In genomic region chr17:16423226-16423872, GRCh38 we compare ENCODE assay signal across 15 cellular contexts. TPM values are rescaled to one million over a fixed set of nuclear protein-coding genes. Genes with fewer than 3 reads are reported as not detected.
A peak's percentile ranks its signal among the peaks of the same experiment; 100 is the strongest.
DNase-seq lines count a peak whose midpoint lies in the region; ATAC-seq and TF ChIP-seq lines count a peak whose summit lies in the region.
"Had no signal": no experiment of that assay in that cellular context is flagged by ENCODE, and none has a peak within 500 bp of the region (broad histone marks: within the 10 kb centered on the region; RNA-seq: fewer than 3 reads in every experiment).

No MANE protein-coding gene starts in this region.

- H4K91ac ChIP-seq in IMR-90 (ENCODE audit: insufficient read depth, low read depth, low read length), result no peak overlapping the region

- in situ Hi-C loops in IMR-90 (cut with MboI; ENCODE audit: low sequenced_read_pairs), result no loop called here

- H3K9me3 Mint-ChIP-seq in activated naive CD4-positive, alpha-beta T cell treated with anti-CD3 and anti-CD28 coated beads, Interleukin-2, amount 50 U/mL, for 24 hours, result no peaks in the 10 kb centered on the region
- H3K9me3 Mint-ChIP-seq: CD4-positive, CD25-positive, alpha-beta regulatory T cell had no signal

- H4K5ac ChIP-seq in IMR-90 (ENCODE audit: low read depth, low read length), result no peak overlapping the region

- peaks cover 22% of the 10 kb centered on the region for H3K9me1 ChIP-seq in IMR-90 (ENCODE audit: insufficient read depth, low read length)

- H3K56ac ChIP-seq in IMR-90 (ENCODE audit: extremely low read depth, insufficient read depth, low read length), result no peak overlapping the region

- H3K23ac ChIP-seq in IMR-90 (ENCODE audit: low read depth, low read length), result no peak overlapping the region

- no peaks in the 10 kb centered on the region for H3K9me3 ChIP-seq in IMR-90 (ENCODE audit: control insufficient read depth, insufficient read depth, low read length)
- H3K9me3 ChIP-seq: BLaER1 had no signal

- peak overlapping the region; percentile 15 for H3K27ac Mint-ChIP-seq in activated naive CD4-positive, alpha-beta T cell treated with anti-CD3 and anti-CD28 coated beads, Interleukin-2, amount 50 U/mL, for 24 hours

- no TSS peak for BruUV-seq in IMR-90 (replicated peaks; lab: Mats Ljungman, UMichigan)

- ATAC-seq in IMR-90 (ENCODE audit: low read depth) (no peak), HG03520 (IDR thresholded peaks at IDR 0.05; ENCODE audit: unreplicated experiment) (no peak)
- ATAC-seq: HCT116 had no signal

- dilution Hi-C loops in IMR-90 (cut with HindIII; ENCODE audit: low sequenced_read_pairs, unreplicated experiment), result no loop called here

- no peak overlapping the region for H2BK20ac ChIP-seq in IMR-90 (ENCODE audit: low read depth, low read length)

- no peak overlapping the region for H3K27ac ChIP-seq in IMR-90 (ENCODE audit: insufficient read depth, low read length)
- H3K27ac ChIP-seq: BLaER1 had no signal

- peaks cover 27% of the 10 kb centered on the region for H3K4me1 Mint-ChIP-seq in activated naive CD4-positive, alpha-beta T cell treated with anti-CD3 and anti-CD28 coated beads, Interleukin-2, amount 50 U/mL, for 24 hours

- H3K36me3 ChIP-seq in IMR-90 (ENCODE audit: control insufficient read depth, insufficient read depth, low read length), result peaks cover 12% of the 10 kb centered on the region; the same call in 1 of the 2 replicates

- 95% methylated on average over 3 of the region's 10 CpGs; no CpG with 5 or more reads in 1 of the 2 experiments for WGBS in IMR-90 (ENCODE audit: extremely low coverage in 2 of 2, insufficient read length in 1 of 2), 2 experiments

- no peak overlapping the region for H2BK120ac ChIP-seq in IMR-90 (ENCODE audit: low read depth, low read length)

- H3K4me1 ChIP-seq in IMR-90 (ENCODE audit: control insufficient read depth, insufficient read depth, low read length), result peaks cover 20% of the 10 kb centered on the region

- H3K79me1 ChIP-seq in IMR-90 (ENCODE audit: low read depth in 1 of 2, low read length in 2 of 2), result peaks cover 0 to 48% of the 10 kb centered on the region in 2 experiments; a peak in 2 of 4 replicates

- H3K4me2 ChIP-seq in IMR-90 (ENCODE audit: low read depth, low read length), result no peak overlapping the region
- H3K4me2 ChIP-seq: BLaER1 had no signal

- H2AFZ ChIP-seq in IMR-90 (replicated peaks; ENCODE audit: low read length, poor library complexity), result no peak overlapping the region

- peaks cover 7% of the 10 kb centered on the region for H4K20me1 ChIP-seq in IMR-90 (ENCODE audit: insufficient read depth, low read length)

- no peak overlapping the region for H4K8ac ChIP-seq in IMR-90 (ENCODE audit: low read depth in 2 of 2, low read length in 2 of 2)

- H3K27me3 Mint-ChIP-seq in activated naive CD4-positive, alpha-beta T cell treated with anti-CD3 and anti-CD28 coated beads, Interleukin-2, amount 50 U/mL, for 24 hours, result no peaks in the 10 kb centered on the region
- H3K27me3 Mint-ChIP-seq: CD4-positive, CD25-positive, alpha-beta regulatory T cell had no signal

- H2AK5ac ChIP-seq in IMR-90 (ENCODE audit: low read depth, low read length), result no peak overlapping the region

- TF ChIP-seq CTCF in IMR-90 (conservative IDR thresholded peaks at IDR 0.05; ENCODE audit: low read depth, low read length), result no peak

- no peaks in the 10 kb centered on the region for H3K27me3 ChIP-seq in IMR-90 (ENCODE audit: control insufficient read depth, insufficient read depth, low read length)
- H3K27me3 ChIP-seq: BLaER1 had no signal

- no peak overlapping the region for H3K4me3 Mint-ChIP-seq in activated naive CD4-positive, alpha-beta T cell treated with anti-CD3 and anti-CD28 coated beads, Interleukin-2, amount 50 U/mL, for 24 hours
- H3K4me3 Mint-ChIP-seq: CD4-positive, CD25-positive, alpha-beta regulatory T cell had no signal

- no peak overlapping the region; the same call in 2 of the 3 replicates for H2BK15ac ChIP-seq in IMR-90 (ENCODE audit: low read depth, low read length)

- H3K4me3 ChIP-seq in IMR-90 (ENCODE audit: insufficient read depth, low read depth, low read length), result no peak overlapping the region
- H3K4me3 ChIP-seq: BLaER1 had no signal

- DNase-seq in activated naive CD4-positive, alpha-beta T cell treated with Interleukin-2 at 50 U/mL for 16 hours, result no peak
- no peak for DNase-seq in IMR-90
- peak; percentile 91 for DNase-seq in cerebellar cortex (ENCODE audit: low spot score)
- DNase-seq in islet precursor cell, result peak; percentile 62
- no peak for DNase-seq in CD1c-positive myeloid dendritic cell (ENCODE audit: extremely low spot score)
- DNase-seq in stimulated activated naive CD4-positive, alpha-beta T cell treated with Interleukin-2 at 50 U/mL for 16 hours (lab: John Stamatoyannopoulos, UW), result no peak
- DNase-seq: 8988T; AML-193; CD4-positive, CD25-positive, alpha-beta regulatory T cell; DMS53; GOT3 had no signal

- TF ChIP-seq RAD21 in IMR-90 (IDR thresholded peaks at IDR 0.05; ENCODE audit: low read length), result no peak

- no peak for TF ChIP-seq POLR2A in IMR-90 (IDR thresholded peaks at IDR 0.05; ENCODE audit: low read depth, low read length)

- no peak overlapping the region for H2BK5ac ChIP-seq in IMR-90 (ENCODE audit: low read depth, low read length, poor library complexity, severe bottlenecking)

- no peak overlapping the region for H3K9ac ChIP-seq in IMR-90 (ENCODE audit: low read depth, low read length)
- H3K9ac ChIP-seq: BLaER1 had no signal

- CTCF ChIA-PET in IMR-90 (lab: Yijun Ruan, JAX), result no interaction called here

- H3K14ac ChIP-seq in IMR-90 (replicated peaks; ENCODE audit: low read depth, low read length), result no peak overlapping the region

- no peaks in the 10 kb centered on the region for H3K36me3 Mint-ChIP-seq in activated naive CD4-positive, alpha-beta T cell treated with anti-CD3 and anti-CD28 coated beads, Interleukin-2, amount 50 U/mL, for 24 hours

- no peak overlapping the region for H3K18ac ChIP-seq in IMR-90 (ENCODE audit: low read depth, low read length)

- POLR2A ChIA-PET in IMR-90 (lab: Charles Lee; ENCODE audit: unreplicated experiment), result no interaction called here

- intact Hi-C loops in IMR-90 (cut with micrococcal nuclease), result no loop called here

- H3K4ac ChIP-seq in IMR-90 (ENCODE audit: low read depth, low read length), result no peak overlapping the region

- peak overlapping the region; percentile 15 for H2AK9ac ChIP-seq in IMR-90 (replicated peaks; ENCODE audit: low read depth, low read length, poor library complexity)

TF ChIP-seq in IMR-90, 13 proteins besides CTCF, POLR2A, EP300 and RAD21:
- no peak for TF ChIP-seq FOS (IDR thresholded peaks at IDR 0.05; ENCODE audit: low read depth, low read length)
- no peak for TF ChIP-seq NFE2L2 (IDR thresholded peaks at IDR 0.05; ENCODE audit: low read depth, low read length)
- TF ChIP-seq, protein P1, sequence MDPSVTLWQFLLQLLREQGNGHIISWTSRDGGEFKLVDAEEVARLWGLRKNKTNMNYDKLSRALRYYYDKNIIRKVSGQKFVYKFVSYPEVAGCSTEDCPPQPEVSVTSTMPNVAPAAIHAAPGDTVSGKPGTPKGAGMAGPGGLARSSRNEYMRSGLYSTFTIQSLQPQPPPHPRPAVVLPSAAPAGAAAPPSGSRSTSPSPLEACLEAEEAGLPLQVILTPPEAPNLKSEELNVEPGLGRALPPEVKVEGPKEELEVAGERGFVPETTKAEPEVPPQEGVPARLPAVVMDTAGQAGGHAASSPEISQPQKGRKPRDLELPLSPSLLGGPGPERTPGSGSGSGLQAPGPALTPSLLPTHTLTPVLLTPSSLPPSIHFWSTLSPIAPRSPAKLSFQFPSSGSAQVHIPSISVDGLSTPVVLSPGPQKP (IDR thresholded peaks at IDR 0.05; ENCODE audit: borderline replicate concordance, low read depth, low read length), result no peak
- no peak for TF ChIP-seq RCOR1 (IDR thresholded peaks at IDR 0.05; ENCODE audit: insufficient replicate concordance, low read length)
- no peak for TF ChIP-seq BHLHE40 (IDR thresholded peaks at IDR 0.05; ENCODE audit: low read depth, low read length)
- TF ChIP-seq SMC3 (IDR thresholded peaks at IDR 0.05; ENCODE audit: low read depth, low read length), result no peak
- TF ChIP-seq CHD1 (IDR thresholded peaks at IDR 0.05; ENCODE audit: low read depth, low read length), result no peak
- no peak for TF ChIP-seq MAFK (IDR thresholded peaks at IDR 0.05; ENCODE audit: low read depth, low read length)
- TF ChIP-seq, protein P2, sequence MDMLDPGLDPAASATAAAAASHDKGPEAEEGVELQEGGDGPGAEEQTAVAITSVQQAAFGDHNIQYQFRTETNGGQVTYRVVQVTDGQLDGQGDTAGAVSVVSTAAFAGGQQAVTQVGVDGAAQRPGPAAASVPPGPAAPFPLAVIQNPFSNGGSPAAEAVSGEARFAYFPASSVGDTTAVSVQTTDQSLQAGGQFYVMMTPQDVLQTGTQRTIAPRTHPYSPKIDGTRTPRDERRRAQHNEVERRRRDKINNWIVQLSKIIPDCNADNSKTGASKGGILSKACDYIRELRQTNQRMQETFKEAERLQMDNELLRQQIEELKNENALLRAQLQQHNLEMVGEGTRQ (IDR thresholded peaks at IDR 0.05; ENCODE audit: low read depth, low read length), result no peak
- TF ChIP-seq CEBPB (IDR thresholded peaks at IDR 0.05; ENCODE audit: low read depth, low read length), result no peak
- no peak for TF ChIP-seq MAZ (IDR thresholded peaks at IDR 0.05; ENCODE audit: borderline replicate concordance, low read depth, low read length)

RNA-seq across cellular contexts. Expression of gene TRPV2, which starts 8.0 kb away (rescaled TPM):
- total RNA-seq in IMR-90 (2012; rRNA removed), result 27.2 and 30.8 TPM in 2 replicates
- polyA plus RNA-seq in IMR-90 (2012; rRNA removed), result 32.8 and 36.4 TPM in 2 replicates
- 28.0 and 41.7 TPM in 2 replicates for polyA plus RNA-seq in IMR-90 (2012; cell fraction: cytosol; rRNA removed)
- polyA plus RNA-seq in IMR-90 (2012; cell fraction: nucleus; rRNA removed; ENCODE audit: low replicate concordance), result 30.3 and 55.3 TPM in 2 replicates

RNA-seq across cellular contexts. Expression of gene UBB, which starts 42.5 kb away (rescaled TPM):
- total RNA-seq in IMR-90 (2012; rRNA removed), result 3,383 and 4,283 TPM in 2 replicates
- 2,561 and 3,167 TPM in 2 replicates for polyA plus RNA-seq in IMR-90 (2012; rRNA removed)
- polyA plus RNA-seq in IMR-90 (2012; cell fraction: cytosol; rRNA removed), result 2,294 and 4,532 TPM in 2 replicates
- 753 and 838 TPM in 2 replicates for polyA plus RNA-seq in IMR-90 (2012; cell fraction: nucleus; rRNA removed; ENCODE audit: low replicate concordance)

Comparison
In these comparisons a context has a peak if more than half of its experiments do, and no peak if none do; other contexts are left out.
1. DNase-seq: peak in cerebellar cortex (single experiment) and islet precursor cell (single experiment); none in activated naive CD4-positive, alpha-beta T cell treated with Interleukin-2 at 50 U/mL for 16 hours (single experiment), IMR-90 (single experiment), CD1c-positive myeloid dendritic cell (single experiment) and stimulated activated naive CD4-positive, alpha-beta T cell treated with Interleukin-2 at 50 U/mL for 16 hours (single experiment).